Comparison of ENCODE assay signal across 9 cellular contexts in the genomic region with DNA sequence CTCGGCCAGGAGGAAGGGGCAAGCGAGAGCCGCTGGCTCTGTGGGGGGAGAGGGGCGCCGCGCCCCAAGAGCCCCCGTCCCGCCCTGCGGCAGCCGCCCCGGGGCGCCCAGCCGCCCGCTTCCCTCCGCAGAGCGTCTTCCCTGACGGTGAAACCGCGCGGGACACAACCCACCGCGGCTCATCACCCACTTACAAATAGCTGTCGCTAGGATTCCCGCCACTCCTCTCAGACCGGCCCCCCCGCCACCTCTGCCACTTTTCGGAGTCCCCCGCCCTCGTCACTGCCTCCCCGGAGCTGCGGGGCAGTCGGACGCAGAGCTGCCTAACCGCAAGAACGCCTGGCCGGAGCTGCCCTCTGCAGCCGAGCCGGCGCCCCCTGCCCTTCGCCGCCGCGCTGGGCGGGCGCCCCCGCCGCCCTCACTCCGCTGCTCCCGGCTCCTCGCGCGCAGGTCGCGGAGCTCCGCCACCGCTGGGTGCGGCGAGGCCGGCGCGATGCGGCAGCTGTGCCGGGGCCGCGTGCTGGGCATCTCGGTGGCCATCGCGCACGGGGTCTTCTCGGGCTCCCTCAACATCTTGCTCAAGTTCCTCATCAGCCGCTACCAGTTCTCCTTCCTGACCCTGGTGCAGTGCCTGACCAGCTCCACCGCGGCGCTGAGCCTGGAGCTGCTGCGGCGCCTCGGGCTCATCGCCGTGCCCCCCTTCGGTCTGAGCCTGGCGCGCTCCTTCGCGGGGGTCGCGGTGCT. TPM values are rescaled to one million over a fixed set of nuclear protein-coding genes. Genes with fewer than 3 reads are reported as not detected.
DNase-seq lines count a peak whose midpoint lies in the region; ATAC-seq and TF ChIP-seq lines count a peak whose summit lies in the region.
"Had no signal": no experiment of that assay in that cellular context is flagged by ENCODE, and none has a peak within 500 bp of the region (broad histone marks: within the 10 kb centered on the region; RNA-seq: fewer than 3 reads in every experiment).

A gene with protein sequence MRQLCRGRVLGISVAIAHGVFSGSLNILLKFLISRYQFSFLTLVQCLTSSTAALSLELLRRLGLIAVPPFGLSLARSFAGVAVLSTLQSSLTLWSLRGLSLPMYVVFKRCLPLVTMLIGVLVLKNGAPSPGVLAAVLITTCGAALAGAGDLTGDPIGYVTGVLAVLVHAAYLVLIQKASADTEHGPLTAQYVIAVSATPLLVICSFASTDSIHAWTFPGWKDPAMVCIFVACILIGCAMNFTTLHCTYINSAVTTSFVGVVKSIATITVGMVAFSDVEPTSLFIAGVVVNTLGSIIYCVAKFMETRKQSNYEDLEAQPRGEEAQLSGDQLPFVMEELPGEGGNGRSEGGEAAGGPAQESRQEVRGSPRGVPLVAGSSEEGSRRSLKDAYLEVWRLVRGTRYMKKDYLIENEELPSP (plus strand): TSS at position 366 of the 744 bp plus-strand sequence. CDS start 128 bp downstream, at position 494.

- H3K9me3 ChIP-seq in neuronal stem cell (replicated peaks in 1 of 2; ENCODE audit: control insufficient read depth in 2 of 2, insufficient read depth in 1 of 2, low read depth in 1 of 2, low read length in 2 of 2) = peaks cover 0 to 2% of the 10 kb centered on the region in 2 donors

- no peak within 1 kb of the TSS for H4K8ac ChIP-seq in neuronal stem cell (ENCODE audit: low read depth, low read length)

- CTCF ChIA-PET in activated CD8-positive, alpha-beta T cell treated with anti-CD3 and anti-CD28 coated beads for 36 hours (lab: Charles Lee) = interaction anchor here (0.8 to 2.9 kb wide), 6 partner anchors 10 to 278 kb away, joined by 3 to 18 read pairs (median 3); no protein-coding TSS in a partner anchor

- DNase-seq in DMS53 (lab: John Stamatoyannopoulos, UW) (peak; percentile 71), HuH-7.5 (ENCODE audit: low spot score) (peak; percentile 47), foreskin keratinocyte (peak in 1 of 2 donors; percentile 15), neuronal stem cell (ENCODE audit: low spot score) (peak; percentile 24), posterior vena cava (ENCODE audit: low spot score) (no peak), midbrain (lab: John Stamatoyannopoulos, UW) (no peak)
- DNase-seq in activated CD8-positive, alpha-beta T cell treated with anti-CD3 and anti-CD28 coated beads for 36 hours = peak; percentile 18

- no CpG with 5 or more reads among the region's 86 CpGs for WGBS in neuronal stem cell (ENCODE audit: extremely low coverage in 2 of 2, insufficient read length in 2 of 2, insufficient replicate concordance in 1 of 2), 2 donors

- peak within 1 kb of the TSS; percentile 99 for H2AFZ ChIP-seq in neuronal stem cell (ENCODE audit: low read length)

- H3K23ac ChIP-seq in neuronal stem cell (ENCODE audit: low read depth, low read length, poor library complexity) = peak within 1 kb of the TSS; percentile 31

- peaks cover 21% of the 10 kb centered on the region for H3K4me1 Mint-ChIP-seq in activated CD8-positive, alpha-beta T cell treated with anti-CD3 and anti-CD28 coated beads for 36 hours (ENCODE audit: low read depth)

- no peak within 1 kb of the TSS for H3K4ac ChIP-seq in neuronal stem cell (ENCODE audit: low read length)

- H2BK5ac ChIP-seq in neuronal stem cell (ENCODE audit: low read length) = peak within 1 kb of the TSS; percentile 66

- H3K27me3 ChIP-seq in foreskin keratinocyte = peaks cover 77% of the 10 kb centered on the region
- peaks cover 19 to 73% (median 51%) of the 10 kb centered on the region in 3 experiments for H3K27me3 ChIP-seq in neuronal stem cell (ENCODE audit: control insufficient read depth in 3 of 3, insufficient read depth in 3 of 3, low read depth in 1 of 3, low read length in 3 of 3)

- no peak within 1 kb of the TSS for H3K27ac ChIP-seq in foreskin keratinocyte
- no peak within 1 kb of the TSS for H3K27ac ChIP-seq in neuronal stem cell (replicated peaks; ENCODE audit: low read length)

- no peaks in the 10 kb centered on the region for H3K36me3 ChIP-seq in neuronal stem cell (replicated peaks in 1 of 2; ENCODE audit: control insufficient read depth in 2 of 2, insufficient read depth in 2 of 2, low read length in 2 of 2)

- H3K4me3 Mint-ChIP-seq in activated CD8-positive, alpha-beta T cell treated with anti-CD3 and anti-CD28 coated beads for 36 hours = peak within 1 kb of the TSS; percentile 72

- TF ChIP-seq CTCF in activated CD8-positive, alpha-beta T cell treated with anti-CD3 and anti-CD28 coated beads for 36 hours (IDR thresholded peaks at IDR 0.05) = no peak
- no peak for TF ChIP-seq CTCF in foreskin keratinocyte (conservative IDR thresholded peaks at IDR 0.05)

- intact Hi-C loops in activated CD8-positive, alpha-beta T cell treated with anti-CD3 and anti-CD28 coated beads for 36 hours (cut with micrococcal nuclease) = no loop called here
- intact Hi-C loops in posterior vena cava (cut with DNase I) = no loop called here

- POLR2A ChIA-PET in activated CD8-positive, alpha-beta T cell treated with anti-CD3 and anti-CD28 coated beads for 36 hours (lab: Charles Lee) = interaction anchor here (1.1 kb wide), 1 partner anchor 130 kb away, joined by 4 read pairs; a partner anchor contains a TSS

- H2AK5ac ChIP-seq in neuronal stem cell (ENCODE audit: low read depth, low read length) = peak within 1 kb of the TSS; percentile 61

- H4K91ac ChIP-seq in neuronal stem cell (ENCODE audit: low read depth, low read length, poor library complexity) = no peak within 1 kb of the TSS

- peak within 1 kb of the TSS; percentile 67 for H2BK15ac ChIP-seq in neuronal stem cell (ENCODE audit: low read length)

- H3K4me2 ChIP-seq in neuronal stem cell (ENCODE audit: insufficient read depth, low read length, poor library complexity, severe bottlenecking) = peak within 1 kb of the TSS; percentile 97

- H3K9ac ChIP-seq in neuronal stem cell (ENCODE audit: low read depth, low read length, poor library complexity) = peak within 1 kb of the TSS; percentile 81

- H2BK12ac ChIP-seq in neuronal stem cell (ENCODE audit: low read length) = peak within 1 kb of the TSS; percentile 46

- peak within 1 kb of the TSS; percentile 82 for H3K18ac ChIP-seq in neuronal stem cell (ENCODE audit: low read length)

- peak within 1 kb of the TSS; percentile 50 to 79 for H3K4me3 ChIP-seq in neuronal stem cell (ENCODE audit: low read length in 2 of 2)

- H3K27me3 Mint-ChIP-seq in activated CD8-positive, alpha-beta T cell treated with anti-CD3 and anti-CD28 coated beads for 36 hours = peaks cover 47% of the 10 kb centered on the region

- peak within 1 kb of the TSS; percentile 38 for H3K14ac ChIP-seq in neuronal stem cell (ENCODE audit: low read length)

- H3K4me1 ChIP-seq in foreskin keratinocyte (no peaks in the 10 kb centered on the region), neuronal stem cell (ENCODE audit: control insufficient read depth in 2 of 2, insufficient read depth in 1 of 2, low read depth in 1 of 2, low read length in 2 of 2) (peaks cover 3 to 4% of the 10 kb centered on the region in 2 donors)

- no peak within 1 kb of the TSS for H2BK120ac ChIP-seq in neuronal stem cell (ENCODE audit: low read depth, low read length)

- peak; percentile 34 for ATAC-seq in activated CD8-positive, alpha-beta T cell treated with anti-CD3 and anti-CD28 coated beads for 36 hours
- ATAC-seq in foreskin keratinocyte = peak; percentile 42
- no peak for ATAC-seq in HG02981 (IDR thresholded peaks at IDR 0.05; ENCODE audit: unreplicated experiment)

- no peaks in the 10 kb centered on the region for H3K9me3 Mint-ChIP-seq in activated CD8-positive, alpha-beta T cell treated with anti-CD3 and anti-CD28 coated beads for 36 hours

- H3K79me1 ChIP-seq in neuronal stem cell (ENCODE audit: low read depth, low read length) = peaks cover 4% of the 10 kb centered on the region

- H3K36me3 Mint-ChIP-seq in activated CD8-positive, alpha-beta T cell treated with anti-CD3 and anti-CD28 coated beads for 36 hours (ENCODE audit: low read depth) = no peaks in the 10 kb centered on the region

- H3K27ac Mint-ChIP-seq in activated CD8-positive, alpha-beta T cell treated with anti-CD3 and anti-CD28 coated beads for 36 hours = no peak within 1 kb of the TSS

RNA-seq across cellular contexts. Expression of the gene that starts here (rescaled TPM):
- total RNA-seq in activated CD8-positive, alpha-beta T cell treated with anti-CD3 and anti-CD28 coated beads for 36 hours = not detected
- total RNA-seq in foreskin keratinocyte = not detected in 2 replicates
- not detected in 2 replicates for polyA plus RNA-seq in foreskin keratinocyte
- polyA plus RNA-seq in neuronal stem cell (2013, experiment 1 of 2) = 0.03 TPM
- polyA plus RNA-seq in neuronal stem cell (2013, experiment 2 of 2) = 0.01 TPM
- not detected for total RNA-seq in posterior vena cava
- total RNA-seq: NCI-H460 had no signal

Comparison
In these comparisons a context has a peak if more than half of its experiments do, and no peak if none do; other contexts are left out.
1. Peak in DNase-seq and ATAC-seq in activated CD8-positive, alpha-beta T cell treated with anti-CD3 and anti-CD28 coated beads for 36 hours; RNA of the gene not detected or under 1 TPM.
2. Peak in ATAC-seq in foreskin keratinocyte; RNA of the gene not detected or under 1 TPM.
3. DNase-seq: peak in DMS53 (single experiment), HuH-7.5 (single experiment) and neuronal stem cell (single experiment); none in posterior vena cava (single experiment) and midbrain (single experiment).